In genomic region chr9:92325269-92325990, GRCh38 we compare ENCODE assay signal across 8 cellular contexts. TPM values are rescaled to one million over a fixed set of nuclear protein-coding genes. Genes with fewer than 3 reads are reported as not detected.
DNase-seq lines count a peak whose midpoint lies in the region; ATAC-seq and TF ChIP-seq lines count a peak whose summit lies in the region.

Gene CENPP (plus strand): TSS chr9:92325953.
Gene NOL8 (minus strand): TSS chr9:92325350. CDS start chr9:92324161, 1,189 bp downstream.

- DNase-seq in GM13977 (ENCODE audit: low spot score) (peak; percentile 88), NCI-H1436 treated with DMSO at 0.1 percent for 48 hours (lab: John Stamatoyannopoulos, UW) (peak; percentile 56), T-helper 1 cell (peak; percentile 62 to 92 (median 75)), adrenal gland (peak; percentile 85 to 92 (median 89)), heart right ventricle (peak; percentile 81 to 89), posterior cingulate gyrus (peak; percentile 77 to 97 (median 84)), upper lobe of left lung (peak; percentile 90 to 96)

- peak within 1 kb of the TSS; percentile 42 to 99 (median 90) for H3K27ac ChIP-seq in adrenal gland
- peak within 1 kb of the TSS; percentile 88 to 99 (median 96) for H3K27ac ChIP-seq in heart right ventricle
- peak within 1 kb of the TSS; percentile 93 to 98 (median 97) for H3K27ac ChIP-seq in upper lobe of left lung

- H3K9me3 ChIP-seq in adrenal gland (replicated peaks in 1 of 3) (no peaks in the 10 kb centered on the region), heart right ventricle (no peaks in the 10 kb centered on the region), upper lobe of left lung (no peaks in the 10 kb centered on the region)

- no peaks in the 10 kb centered on the region for H3K27me3 ChIP-seq in adrenal gland
- H3K27me3 ChIP-seq in heart right ventricle = no peaks in the 10 kb centered on the region
- H3K27me3 ChIP-seq in upper lobe of left lung = no peaks in the 10 kb centered on the region

- peaks cover 5 to 24% of the 10 kb centered on the region in 2 donors for H3K4me1 ChIP-seq in adrenal gland (replicated peaks in 1 of 2)
- peaks cover 5 to 27% (median 19%) of the 10 kb centered on the region in 9 donors for H3K4me1 ChIP-seq in heart right ventricle
- H3K4me1 ChIP-seq in upper lobe of left lung = peaks cover 14 to 25% (median 20%) of the 10 kb centered on the region in 4 donors

- no peak for TF ChIP-seq EP300 in upper lobe of left lung (IDR thresholded peaks at IDR 0.05)

- peak within 1 kb of the TSS; percentile 36 to 80 (median 70) for H3K4me3 ChIP-seq in adrenal gland
- H3K4me3 ChIP-seq in heart right ventricle = peak within 1 kb of the TSS; percentile 66 to 90 (median 80)
- H3K4me3 ChIP-seq in upper lobe of left lung = peak within 1 kb of the TSS; percentile 79 to 91 (median 86)

- in situ Hi-C loops in GM13977 (cut with MboI; ENCODE audit: low pct_unique_long_range_greater_than_20kb, low sequenced_read_pairs, unreplicated experiment) = loop anchor here (25.0 kb wide), 1 partner anchor 112 kb away; no protein-coding TSS in a partner anchor

- no peak for TF ChIP-seq CTCF in GM13977 (IDR thresholded peaks at IDR 0.05; ENCODE audit: extremely low read depth, insufficient read depth, missing control alignments)
- TF ChIP-seq CTCF in adrenal gland (IDR thresholded peaks at IDR 0.05) = no peak
- no peak for TF ChIP-seq CTCF in heart right ventricle (IDR thresholded peaks at IDR 0.05)
- no peak for TF ChIP-seq CTCF in upper lobe of left lung (IDR thresholded peaks at IDR 0.05)

- H3K36me3 ChIP-seq in adrenal gland (replicated peaks in 1 of 2) (peaks cover 0 to 19% of the 10 kb centered on the region in 2 donors), heart right ventricle (peaks cover 0 to 31% (median 11%) of the 10 kb centered on the region in 9 donors), upper lobe of left lung (peaks cover 0 to 24% (median 15%) of the 10 kb centered on the region in 4 donors)

- 0% methylated on average over 31 to 55 of the region's 55 CpGs for WGBS in adrenal gland, 4 donors
- 0% methylated on average over 55 of the region's 55 CpGs for WGBS in heart right ventricle, 2 donors
- 0% methylated on average over 43 to 48 of the region's 55 CpGs for WGBS in upper lobe of left lung, 2 donors

- TF ChIP-seq POLR2A in adrenal gland (IDR thresholded peaks at IDR 0.05) (peak in 1 of 2 donors; percentile 66), upper lobe of left lung (IDR thresholded peaks at IDR 0.05) (peak in 3 of 4 donors; percentile 8 to 53 (median 50))

- ATAC-seq in HG02852 (IDR thresholded peaks at IDR 0.05; ENCODE audit: unreplicated experiment) = peak; percentile 94
- ATAC-seq in heart right ventricle = peak; percentile 98 to 99 (median 99)
- peak; percentile 98 for ATAC-seq in upper lobe of left lung (ENCODE audit: low FRiP score in 2 of 2)

- intact Hi-C loops in adrenal gland (cut with DNase I) (loop anchor here in 1 of 2 donors (10.0 kb wide), 1 partner anchor 191 kb away; no protein-coding TSS in a partner anchor), heart right ventricle (cut with DNase I) (loop anchor here in 5 of 10 donors (2.0 to 10.0 kb wide), 4 partner anchors 307 to 312 kb away; no protein-coding TSS in a partner anchor), posterior cingulate gyrus (cut with DNase I) (loop anchor here (1.0 to 5.0 kb wide), 2 partner anchors 32 to 307 kb away; partner anchors contain the start of gene IARS1)

RNA-seq across cellular contexts. Expression of gene CENPP, which starts in this region (rescaled TPM):
- total RNA-seq in adrenal gland = 1 to 10 TPM; 1.1 to 7.2 (median 3.1) TPM
- 1 to 10 TPM; 1.8 to 9.4 (median 2.2) TPM for polyA plus RNA-seq in adrenal gland
- total RNA-seq in heart right ventricle = 1 to 10 TPM; 1.3 to 5.2 (median 3.1) TPM
- 1 to 10 TPM; 1.3 to 1.4 TPM for polyA plus RNA-seq in heart right ventricle
- total RNA-seq in upper lobe of left lung = 10 to 100 TPM in 1 of 6 donors, 1 to 10 TPM in 5; 2.9 to 17.8 (median 4.9) TPM

RNA-seq across cellular contexts. Expression of gene NOL8, which starts in this region (rescaled TPM):
- total RNA-seq in adrenal gland = 10 to 100 TPM; 13.3 to 38.7 (median 30.6) TPM
- polyA plus RNA-seq in adrenal gland = 10 to 100 TPM; 33.7 to 55.3 (median 48.7) TPM
- total RNA-seq in heart right ventricle = 10 to 100 TPM; 12.6 to 19.1 (median 15.0) TPM
- 10 to 100 TPM in 1 of 2 donors, 1 to 10 TPM in 1; 9.1 to 27.4 TPM for polyA plus RNA-seq in heart right ventricle
- total RNA-seq in upper lobe of left lung = 100 to 1,000 TPM in 1 of 6 donors, 10 to 100 TPM in 5; 22.1 to 107 (median 27.1) TPM

Comparison
In these comparisons a context has a peak if more than half of its experiments do, and no peak if none do; other contexts are left out.
1. Peak in every context shown above with its lines: DNase-seq, ATAC-seq, H3K4me3 ChIP-seq and H3K27ac ChIP-seq.